In the genomic region with DNA sequence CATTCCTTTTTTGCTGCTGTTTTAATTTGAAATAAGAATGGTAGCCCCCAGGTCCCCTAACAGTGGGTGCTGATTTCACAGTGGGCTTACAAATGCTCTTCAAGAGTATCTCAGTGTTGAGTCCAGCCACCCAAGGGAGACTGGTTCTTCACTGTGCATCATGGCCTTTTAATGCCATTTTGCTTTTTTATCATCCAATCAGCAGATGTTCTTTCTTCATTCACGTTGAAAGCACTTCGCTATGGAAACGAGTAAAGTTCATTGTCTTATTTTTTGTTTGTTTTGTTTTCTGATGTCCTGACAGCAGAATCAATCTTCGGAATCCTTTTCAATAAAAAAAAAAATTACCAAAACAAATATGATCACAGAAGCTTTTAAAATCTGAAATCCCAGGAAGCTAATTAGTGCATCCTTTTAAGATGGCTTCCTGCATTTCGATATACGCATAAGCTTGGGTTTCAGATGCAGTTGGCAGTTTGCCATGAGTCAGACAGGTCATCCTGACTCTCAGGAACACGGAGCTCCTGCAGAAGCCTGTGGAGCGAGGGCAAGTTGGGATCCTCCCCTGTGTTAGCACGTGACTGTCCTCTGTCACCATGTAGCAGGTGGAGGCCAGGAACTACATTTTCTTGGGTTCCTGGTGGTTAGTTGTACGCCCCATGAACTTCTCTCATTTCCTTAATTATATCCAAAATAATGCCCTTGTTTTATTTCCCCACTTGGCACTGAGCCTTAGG, we compare ENCODE assay signal across 17 cellular contexts.
DNase-seq lines count a peak whose midpoint lies in the region; ATAC-seq, FAIRE-seq and TF ChIP-seq lines count a peak whose summit lies in the region.
"Had no signal": no experiment of that assay in that cellular context is flagged by ENCODE, and none has a peak within 500 bp of the region (broad histone marks: within the 10 kb centered on the region; RNA-seq: fewer than 3 reads in every experiment).

No MANE protein-coding gene starts in this region.

- TF ChIP-seq POLR2A in HepG2 (IDR thresholded peaks at IDR 0.05; ENCODE audit: insufficient read depth in 1 of 2, low read depth in 2 of 2, low read length in 2 of 2) = no peak

- no peak overlapping the region for H3K4me2 ChIP-seq in HepG2 (ENCODE audit: low read depth, low read length)

- WGBS in liver = 55% methylated on average over 10 of the region's 10 CpGs
- whole genome bisulfite sequencing in HepG2 (ENCODE audit: low lambda C conversion rate) = 32% methylated on average over 10 of the region's 10 CpGs
- 84% methylated on average over 10 of the region's 10 CpGs for WGBS in aorta, 2 donors

- H3K27ac ChIP-seq in liver (ENCODE audit: low read depth in 1 of 2, low read length in 2 of 2) = no peak overlapping the region
- H3K27ac ChIP-seq in HepG2 (ENCODE audit: extremely low read length, insufficient read depth, low read length) = no peak overlapping the region
- H3K27ac ChIP-seq in aorta (ENCODE audit: low read depth in 1 of 2, low read length in 2 of 2) = no peak overlapping the region
- H3K27ac ChIP-seq: tibial artery had no signal

- H3K9ac ChIP-seq in liver (ENCODE audit: low read depth in 1 of 2, low read length in 2 of 2) (no peak overlapping the region), HepG2 (ENCODE audit: insufficient read depth, low read depth, low read length) (no peak overlapping the region)

- CTCF ChIA-PET in HepG2 (lab: Yijun Ruan, JAX; ENCODE audit: low intra/inter-chr PET ratio, low total read pairs) = no interaction called here

- H3K27me3 ChIP-seq in liver (ENCODE audit: control insufficient read depth in 4 of 4, insufficient read depth in 4 of 4, low read length in 3 of 4) (no peaks in the 10 kb centered on the region), HepG2 (ENCODE audit: control insufficient read depth in 1 of 2, insufficient read depth in 2 of 2, low read length in 2 of 2) (no peaks in the 10 kb centered on the region), aorta (ENCODE audit: control insufficient read depth in 1 of 2, insufficient read depth in 2 of 2, low read length in 1 of 2) (no peaks in the 10 kb centered on the region)
- H3K27me3 ChIP-seq: tibial artery had no signal

- no peak for TF ChIP-seq CTCF in liver (IDR thresholded peaks at IDR 0.05; ENCODE audit: low read depth, low read length, missing input control)
- TF ChIP-seq CTCF in HepG2 (CRISPR knock-in tag; IDR thresholded peaks at IDR 0.05) = no peak

- H3K9me3 ChIP-seq in liver (ENCODE audit: control insufficient read depth in 4 of 4, low read length in 3 of 4) (peaks cover 0 to 7% (median 0%) of the 10 kb centered on the region in 4 donors), HepG2 (ENCODE audit: low read length) (no peaks in the 10 kb centered on the region), aorta (ENCODE audit: control insufficient read depth, low read length) (peaks cover 2% of the 10 kb centered on the region)

- H3K79me2 ChIP-seq in HepG2 (ENCODE audit: insufficient read depth, low read length) = no peaks in the 10 kb centered on the region

- TF ChIP-seq RAD21 in liver (IDR thresholded peaks at IDR 0.05) (no peak), HepG2 (CRISPR knock-in tag; IDR thresholded peaks at IDR 0.05) (no peak)

- in situ Hi-C loops in HepG2 (cut with HindIII; ENCODE audit: extremely low pct_ligation_motif_present, low pct_unique_long_range_greater_than_20kb) = no loop called here

- H2AFZ ChIP-seq in HepG2 (ENCODE audit: low read length) = no peak overlapping the region

- DNase-seq in HepG2 (ENCODE audit: low spot score) (no peak), NCI-H2107 treated with DMSO at 0.1 percent for 48 hours (lab: John Stamatoyannopoulos, UW; ENCODE audit: unreplicated experiment) (peak; percentile 63), SHP77 (lab: John Stamatoyannopoulos, UW) (peak; percentile 84 to 94), aorta (no peak), cerebellum (ENCODE audit: low spot score) (no peak)
- DNase-seq: ACHN; activated CD8-positive, alpha-beta T cell treated with anti-CD3 and anti-CD28 coated beads, Interleukin-2, amount 10 ng/mL, durations not matched to agents 7 days and 5 days; amygdala; cortex of kidney; head of caudate nucleus; islet precursor cell had no signal

- no peak for ATAC-seq in HepG2
- ATAC-seq in GM19324 (IDR thresholded peaks at IDR 0.05; ENCODE audit: low FRiP score, unreplicated experiment) = no peak
- ATAC-seq in HG02678 (IDR thresholded peaks at IDR 0.05; ENCODE audit: unreplicated experiment) = no peak
- no peak for ATAC-seq in aorta (ENCODE audit: low FRiP score)
- ATAC-seq: activated CD8-positive, alpha-beta T cell treated with anti-CD3 and anti-CD28 coated beads, Interleukin-2, amount 10 ng/mL, durations not matched to agents 7 days and 5 days; activated T-helper 17 cell treated with anti-CD3 and anti-CD28 coated beads, Interleukin-2, amount 50 U/mL, for 72 hours; esophagus mucosa had no signal

- no peak overlapping the region for H3K4me3 ChIP-seq in liver (ENCODE audit: low read depth in 1 of 3, low read length in 3 of 3)
- no peak overlapping the region for H3K4me3 ChIP-seq in HepG2 (replicated peaks in 1 of 3; ENCODE audit: insufficient read depth in 1 of 3, low read depth in 2 of 3, low read length in 3 of 3)
- no peak overlapping the region for H3K4me3 ChIP-seq in aorta (ENCODE audit: low read length in 2 of 2)
- H3K4me3 ChIP-seq: tibial artery had no signal

- TF ChIP-seq EP300 in HepG2 (IDR thresholded peaks at IDR 0.05; ENCODE audit: low read depth in 2 of 2, low read length in 2 of 2) (no peak), HepG2 (CRISPR knock-in tag; IDR thresholded peaks at IDR 0.05; ENCODE audit: borderline replicate concordance) (no peak)

- intact Hi-C loops in HepG2 (cut with micrococcal nuclease; ENCODE audit: unreplicated experiment) = no loop called here
- intact Hi-C loops in aorta (cut with DNase I) = no loop called here

- H4K20me1 ChIP-seq in HepG2 (ENCODE audit: insufficient read depth, low read length) = no peaks in the 10 kb centered on the region

- POLR2A ChIA-PET in HepG2 (lab: Yijun Ruan, JAX) = no interaction called here

- no TSS peak for BruUV-seq in HepG2 (replicated peaks; lab: Mats Ljungman, UMichigan)

- H3K36me3 ChIP-seq in liver (ENCODE audit: control insufficient read depth in 4 of 4, insufficient read depth in 3 of 4, low read depth in 1 of 4, low read length in 3 of 4) (no peaks in the 10 kb centered on the region), HepG2 (replicated peaks in 1 of 2; ENCODE audit: control insufficient read depth in 1 of 2, insufficient read depth in 2 of 2, low read length in 2 of 2) (no peaks in the 10 kb centered on the region), aorta (ENCODE audit: control insufficient read depth in 1 of 2, insufficient read depth in 2 of 2, low read length in 1 of 2) (no peaks in the 10 kb centered on the region)
- H3K36me3 ChIP-seq: tibial artery had no signal

- H3K4me1 ChIP-seq in liver (ENCODE audit: control insufficient read depth in 4 of 4, insufficient read depth in 4 of 4, low read length in 3 of 4) = no peaks in the 10 kb centered on the region
- peaks cover 15% of the 10 kb centered on the region for H3K4me1 ChIP-seq in HepG2 (ENCODE audit: insufficient read depth, low read length)
- H3K4me1 ChIP-seq in aorta (ENCODE audit: control insufficient read depth in 1 of 2, insufficient read depth in 2 of 2, low read length in 2 of 2) = peaks cover 0 to 2% of the 10 kb centered on the region in 2 donors

- FAIRE-seq in HepG2 (lab: Jason Lieb, UNC) = no peak

TF ChIP-seq in liver, 16 proteins besides CTCF, POLR2A, EP300 and RAD21:
- TF ChIP-seq NR2F2 (IDR thresholded peaks at IDR 0.05) = peak; percentile 12
- TF ChIP-seq RXRA (IDR thresholded peaks at IDR 0.05) = no peak

TF ChIP-seq in HepG2, 621 proteins besides CTCF, POLR2A, EP300 and RAD21:
- TF ChIP-seq FOSL1 (CRISPR knock-in tag; IDR thresholded peaks at IDR 0.05; ENCODE audit: borderline replicate concordance) (no peak), BRCA1 (CRISPR knock-in tag; IDR thresholded peaks at IDR 0.05) (no peak), NR2F1 (CRISPR knock-in tag; IDR thresholded peaks at IDR 0.05) (no peak), ZNF17 (CRISPR knock-in tag; IDR thresholded peaks at IDR 0.05) (no peak), SRSF4 (IDR thresholded peaks at IDR 0.05; ENCODE audit: low read depth, low read length, poor library complexity, severe bottlenecking) (no peak), ZNF207 (IDR thresholded peaks at IDR 0.05; ENCODE audit: borderline replicate concordance) (no peak), SRSF1 (optimal IDR thresholded peaks at IDR 0.05; ENCODE audit: low read depth, low read length) (no peak), DNMT3B (CRISPR knock-in tag; conservative IDR thresholded peaks at IDR 0.05) (no peak)
- TF ChIP-seq, protein P1, sequence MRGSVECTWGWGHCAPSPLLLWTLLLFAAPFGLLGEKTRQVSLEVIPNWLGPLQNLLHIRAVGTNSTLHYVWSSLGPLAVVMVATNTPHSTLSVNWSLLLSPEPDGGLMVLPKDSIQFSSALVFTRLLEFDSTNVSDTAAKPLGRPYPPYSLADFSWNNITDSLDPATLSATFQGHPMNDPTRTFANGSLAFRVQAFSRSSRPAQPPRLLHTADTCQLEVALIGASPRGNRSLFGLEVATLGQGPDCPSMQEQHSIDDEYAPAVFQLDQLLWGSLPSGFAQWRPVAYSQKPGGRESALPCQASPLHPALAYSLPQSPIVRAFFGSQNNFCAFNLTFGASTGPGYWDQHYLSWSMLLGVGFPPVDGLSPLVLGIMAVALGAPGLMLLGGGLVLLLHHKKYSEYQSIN (CRISPR knock-in tag; IDR thresholded peaks at IDR 0.05; ENCODE audit: borderline replicate concordance) = no peak
- TF ChIP-seq, protein P2, sequence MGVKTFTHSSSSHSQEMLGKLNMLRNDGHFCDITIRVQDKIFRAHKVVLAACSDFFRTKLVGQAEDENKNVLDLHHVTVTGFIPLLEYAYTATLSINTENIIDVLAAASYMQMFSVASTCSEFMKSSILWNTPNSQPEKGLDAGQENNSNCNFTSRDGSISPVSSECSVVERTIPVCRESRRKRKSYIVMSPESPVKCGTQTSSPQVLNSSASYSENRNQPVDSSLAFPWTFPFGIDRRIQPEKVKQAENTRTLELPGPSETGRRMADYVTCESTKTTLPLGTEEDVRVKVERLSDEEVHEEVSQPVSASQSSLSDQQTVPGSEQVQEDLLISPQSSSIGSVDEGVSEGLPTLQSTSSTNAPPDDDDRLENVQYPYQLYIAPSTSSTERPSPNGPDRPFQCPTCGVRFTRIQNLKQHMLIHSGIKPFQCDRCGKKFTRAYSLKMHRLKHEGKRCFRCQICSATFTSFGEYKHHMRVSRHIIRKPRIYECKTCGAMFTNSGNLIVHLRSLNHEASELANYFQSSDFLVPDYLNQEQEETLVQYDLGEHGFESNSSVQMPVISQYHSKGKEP (CRISPR knock-in tag; IDR thresholded peaks at IDR 0.05) = no peak
- TF ChIP-seq, protein P3, sequence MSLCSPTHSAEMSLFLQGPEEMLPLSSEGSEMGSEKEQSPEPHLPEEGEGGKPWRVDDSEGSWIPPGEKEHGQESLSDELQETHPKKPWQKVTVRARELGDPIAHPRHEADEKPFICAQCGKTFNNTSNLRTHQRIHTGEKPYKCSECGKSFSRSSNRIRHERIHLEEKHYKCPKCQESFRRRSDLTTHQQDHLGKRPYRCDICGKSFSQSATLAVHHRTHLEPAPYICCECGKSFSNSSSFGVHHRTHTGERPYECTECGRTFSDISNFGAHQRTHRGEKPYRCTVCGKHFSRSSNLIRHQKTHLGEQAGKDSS (CRISPR knock-in tag; IDR thresholded peaks at IDR 0.05; ENCODE audit: borderline replicate concordance, low read depth) = no peak

Comparison
In these comparisons a context has a peak if more than half of its experiments do, and no peak if none do; other contexts are left out.
1. DNase-seq: peak in NCI-H2107 treated with DMSO at 0.1 percent for 48 hours (single experiment) and SHP77 (2 of 2); none in HepG2 (single experiment), aorta (0 of 2) and cerebellum (single experiment).